In genomic region chr11:2567026-2567671, GRCh38 we compare ENCODE assay signal across 1 cellular context.
TF ChIP-seq lines count a peak whose summit lies in the region.

No MANE protein-coding gene starts in this region.

TF ChIP-seq in HepG2, 621 proteins besides CTCF, POLR2A, EP300 and RAD21 (continued from another document and continues in another):
- TF ChIP-seq, protein P1, sequence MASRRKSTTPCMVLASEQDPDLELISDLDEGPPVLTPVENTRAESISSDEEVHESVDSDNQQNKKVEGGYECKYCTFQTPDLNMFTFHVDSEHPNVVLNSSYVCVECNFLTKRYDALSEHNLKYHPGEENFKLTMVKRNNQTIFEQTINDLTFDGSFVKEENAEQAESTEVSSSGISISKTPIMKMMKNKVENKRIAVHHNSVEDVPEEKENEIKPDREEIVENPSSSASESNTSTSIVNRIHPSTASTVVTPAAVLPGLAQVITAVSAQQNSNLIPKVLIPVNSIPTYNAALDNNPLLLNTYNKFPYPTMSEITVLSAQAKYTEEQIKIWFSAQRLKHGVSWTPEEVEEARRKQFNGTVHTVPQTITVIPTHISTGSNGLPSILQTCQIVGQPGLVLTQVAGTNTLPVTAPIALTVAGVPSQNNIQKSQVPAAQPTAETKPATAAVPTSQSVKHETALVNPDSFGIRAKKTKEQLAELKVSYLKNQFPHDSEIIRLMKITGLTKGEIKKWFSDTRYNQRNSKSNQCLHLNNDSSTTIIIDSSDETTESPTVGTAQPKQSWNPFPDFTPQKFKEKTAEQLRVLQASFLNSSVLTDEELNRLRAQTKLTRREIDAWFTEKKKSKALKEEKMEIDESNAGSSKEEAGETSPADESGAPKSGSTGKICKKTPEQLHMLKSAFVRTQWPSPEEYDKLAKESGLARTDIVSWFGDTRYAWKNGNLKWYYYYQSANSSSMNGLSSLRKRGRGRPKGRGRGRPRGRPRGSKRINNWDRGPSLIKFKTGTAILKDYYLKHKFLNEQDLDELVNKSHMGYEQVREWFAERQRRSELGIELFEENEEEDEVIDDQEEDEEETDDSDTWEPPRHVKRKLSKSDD (CRISPR knock-in tag; IDR thresholded peaks at IDR 0.05; ENCODE audit: low read depth): no peak
- TF ChIP-seq ZNF546 (CRISPR knock-in tag; conservative IDR thresholded peaks at IDR 0.05): no peak
- TF ChIP-seq HMG20A (CRISPR knock-in tag; IDR thresholded peaks at IDR 0.05; ENCODE audit: borderline replicate concordance): no peak
- no peak for TF ChIP-seq ZNF614 (CRISPR knock-in tag; IDR thresholded peaks at IDR 0.05; ENCODE audit: borderline replicate concordance)
- TF ChIP-seq AGO1 (IDR thresholded peaks at IDR 0.05; ENCODE audit: low read depth, low read length, poor library complexity, severe bottlenecking): no peak
- no peak for TF ChIP-seq ZMYM4 (CRISPR knock-in tag; IDR thresholded peaks at IDR 0.05)
- TF ChIP-seq ZNF33A (CRISPR knock-in tag; IDR thresholded peaks at IDR 0.05; ENCODE audit: borderline replicate concordance): no peak
- 0 out of 2 replicates have a peak, but pooled peaks have one; percentile 21 for TF ChIP-seq REPIN1 (CRISPR knock-in tag; IDR thresholded peaks at IDR 0.05; ENCODE audit: borderline replicate concordance, low read depth)
- no peak for TF ChIP-seq PRMT3 (CRISPR knock-in tag; IDR thresholded peaks at IDR 0.05; ENCODE audit: borderline replicate concordance, low read depth)
- peak; percentile 70; the same call in 1 of the 2 replicates for TF ChIP-seq ZNF292 (CRISPR knock-in tag; IDR thresholded peaks at IDR 0.05; ENCODE audit: borderline replicate concordance, low read depth)
- TF ChIP-seq ZNF205 (CRISPR knock-in tag; IDR thresholded peaks at IDR 0.05): no peak
- TF ChIP-seq ZNF383 (CRISPR knock-in tag; IDR thresholded peaks at IDR 0.05; ENCODE audit: borderline replicate concordance): no peak
- no peak for TF ChIP-seq ZNF333 (CRISPR knock-in tag; IDR thresholded peaks at IDR 0.05; ENCODE audit: borderline replicate concordance)
- TF ChIP-seq ADNP (CRISPR knock-in tag; IDR thresholded peaks at IDR 0.05): 0 out of 2 replicates have a peak, but pooled peaks have one; percentile 44
- TF ChIP-seq ZNF557 (CRISPR knock-in tag; IDR thresholded peaks at IDR 0.05): no peak
- TF ChIP-seq, protein P2, sequence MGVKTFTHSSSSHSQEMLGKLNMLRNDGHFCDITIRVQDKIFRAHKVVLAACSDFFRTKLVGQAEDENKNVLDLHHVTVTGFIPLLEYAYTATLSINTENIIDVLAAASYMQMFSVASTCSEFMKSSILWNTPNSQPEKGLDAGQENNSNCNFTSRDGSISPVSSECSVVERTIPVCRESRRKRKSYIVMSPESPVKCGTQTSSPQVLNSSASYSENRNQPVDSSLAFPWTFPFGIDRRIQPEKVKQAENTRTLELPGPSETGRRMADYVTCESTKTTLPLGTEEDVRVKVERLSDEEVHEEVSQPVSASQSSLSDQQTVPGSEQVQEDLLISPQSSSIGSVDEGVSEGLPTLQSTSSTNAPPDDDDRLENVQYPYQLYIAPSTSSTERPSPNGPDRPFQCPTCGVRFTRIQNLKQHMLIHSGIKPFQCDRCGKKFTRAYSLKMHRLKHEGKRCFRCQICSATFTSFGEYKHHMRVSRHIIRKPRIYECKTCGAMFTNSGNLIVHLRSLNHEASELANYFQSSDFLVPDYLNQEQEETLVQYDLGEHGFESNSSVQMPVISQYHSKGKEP (CRISPR knock-in tag; IDR thresholded peaks at IDR 0.05): no peak
- TF ChIP-seq, protein P3, sequence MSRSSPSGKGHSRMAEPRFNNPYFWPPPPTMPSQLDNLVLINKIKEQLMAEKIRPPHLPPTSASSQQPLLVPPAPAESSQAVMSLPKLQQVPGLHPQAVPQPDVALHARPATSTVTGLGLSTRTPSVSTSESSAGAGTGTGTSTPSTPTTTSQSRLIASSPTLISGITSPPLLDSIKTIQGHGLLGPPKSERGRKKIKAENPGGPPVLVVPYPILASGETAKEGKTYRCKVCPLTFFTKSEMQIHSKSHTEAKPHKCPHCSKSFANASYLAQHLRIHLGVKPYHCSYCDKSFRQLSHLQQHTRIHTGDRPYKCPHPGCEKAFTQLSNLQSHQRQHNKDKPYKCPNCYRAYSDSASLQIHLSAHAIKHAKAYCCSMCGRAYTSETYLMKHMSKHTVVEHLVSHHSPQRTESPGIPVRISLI (CRISPR knock-in tag; IDR thresholded peaks at IDR 0.05; ENCODE audit: borderline replicate concordance): no peak
- no peak for TF ChIP-seq CHD2 (IDR thresholded peaks at IDR 0.05; ENCODE audit: low read depth, low read length)
- no peak for TF ChIP-seq NPAS2 (CRISPR knock-in tag; IDR thresholded peaks at IDR 0.05; ENCODE audit: borderline replicate concordance)
- no peak for TF ChIP-seq ZNF75D (CRISPR knock-in tag; IDR thresholded peaks at IDR 0.05; ENCODE audit: borderline replicate concordance)
- TF ChIP-seq ZNF670 (CRISPR knock-in tag; IDR thresholded peaks at IDR 0.05; ENCODE audit: borderline replicate concordance): no peak
- no peak for TF ChIP-seq CBX1 (IDR thresholded peaks at IDR 0.05; ENCODE audit: low read depth)
- TF ChIP-seq, protein P4, sequence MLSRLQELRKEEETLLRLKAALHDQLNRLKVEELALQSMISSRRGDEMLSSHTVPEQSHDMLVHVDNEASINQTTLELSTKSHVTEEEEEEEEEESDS (CRISPR knock-in tag; IDR thresholded peaks at IDR 0.05; ENCODE audit: borderline replicate concordance): no peak
- TF ChIP-seq NRL (CRISPR knock-in tag; IDR thresholded peaks at IDR 0.05; ENCODE audit: borderline replicate concordance): no peak
- TF ChIP-seq ZNF563 (CRISPR knock-in tag; IDR thresholded peaks at IDR 0.05): no peak; the same call in 1 of the 2 replicates
- no peak for TF ChIP-seq ZNF281 (CRISPR knock-in tag; IDR thresholded peaks at IDR 0.05; ENCODE audit: borderline replicate concordance)
- no peak for TF ChIP-seq SMC3 (IDR thresholded peaks at IDR 0.05; ENCODE audit: low read length)
- no peak for TF ChIP-seq NCOR1 (IDR thresholded peaks at IDR 0.05; ENCODE audit: borderline replicate concordance, low read length)
- TF ChIP-seq, protein P5, sequence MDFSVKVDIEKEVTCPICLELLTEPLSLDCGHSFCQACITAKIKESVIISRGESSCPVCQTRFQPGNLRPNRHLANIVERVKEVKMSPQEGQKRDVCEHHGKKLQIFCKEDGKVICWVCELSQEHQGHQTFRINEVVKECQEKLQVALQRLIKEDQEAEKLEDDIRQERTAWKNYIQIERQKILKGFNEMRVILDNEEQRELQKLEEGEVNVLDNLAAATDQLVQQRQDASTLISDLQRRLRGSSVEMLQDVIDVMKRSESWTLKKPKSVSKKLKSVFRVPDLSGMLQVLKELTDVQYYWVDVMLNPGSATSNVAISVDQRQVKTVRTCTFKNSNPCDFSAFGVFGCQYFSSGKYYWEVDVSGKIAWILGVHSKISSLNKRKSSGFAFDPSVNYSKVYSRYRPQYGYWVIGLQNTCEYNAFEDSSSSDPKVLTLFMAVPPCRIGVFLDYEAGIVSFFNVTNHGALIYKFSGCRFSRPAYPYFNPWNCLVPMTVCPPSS (IDR thresholded peaks at IDR 0.05): no peak
- no peak for TF ChIP-seq SSRP1 (CRISPR knock-in tag; IDR thresholded peaks at IDR 0.05)
- no peak for TF ChIP-seq RXRB (CRISPR knock-in tag; IDR thresholded peaks at IDR 0.05; ENCODE audit: borderline replicate concordance)
- TF ChIP-seq MEIS2 (CRISPR knock-in tag; IDR thresholded peaks at IDR 0.05): no peak; the same call in 1 of the 2 replicates
- no peak for TF ChIP-seq ZSCAN22 (CRISPR knock-in tag; IDR thresholded peaks at IDR 0.05)
- no peak; the same call in 1 of the 2 replicates for TF ChIP-seq ZFP41 (CRISPR knock-in tag; IDR thresholded peaks at IDR 0.05; ENCODE audit: borderline replicate concordance)
- TF ChIP-seq ZBTB1 (CRISPR knock-in tag; IDR thresholded peaks at IDR 0.05; ENCODE audit: borderline replicate concordance): no peak
- no peak for TF ChIP-seq ZNF773 (CRISPR knock-in tag; IDR thresholded peaks at IDR 0.05; ENCODE audit: borderline replicate concordance)
- TF ChIP-seq MYNN (CRISPR knock-in tag; IDR thresholded peaks at IDR 0.05; ENCODE audit: low read depth): no peak
- no peak for TF ChIP-seq ATF7 (IDR thresholded peaks at IDR 0.05)
- no peak for TF ChIP-seq ATF7 (CRISPR knock-in tag; IDR thresholded peaks at IDR 0.05)
- TF ChIP-seq, protein P6, sequence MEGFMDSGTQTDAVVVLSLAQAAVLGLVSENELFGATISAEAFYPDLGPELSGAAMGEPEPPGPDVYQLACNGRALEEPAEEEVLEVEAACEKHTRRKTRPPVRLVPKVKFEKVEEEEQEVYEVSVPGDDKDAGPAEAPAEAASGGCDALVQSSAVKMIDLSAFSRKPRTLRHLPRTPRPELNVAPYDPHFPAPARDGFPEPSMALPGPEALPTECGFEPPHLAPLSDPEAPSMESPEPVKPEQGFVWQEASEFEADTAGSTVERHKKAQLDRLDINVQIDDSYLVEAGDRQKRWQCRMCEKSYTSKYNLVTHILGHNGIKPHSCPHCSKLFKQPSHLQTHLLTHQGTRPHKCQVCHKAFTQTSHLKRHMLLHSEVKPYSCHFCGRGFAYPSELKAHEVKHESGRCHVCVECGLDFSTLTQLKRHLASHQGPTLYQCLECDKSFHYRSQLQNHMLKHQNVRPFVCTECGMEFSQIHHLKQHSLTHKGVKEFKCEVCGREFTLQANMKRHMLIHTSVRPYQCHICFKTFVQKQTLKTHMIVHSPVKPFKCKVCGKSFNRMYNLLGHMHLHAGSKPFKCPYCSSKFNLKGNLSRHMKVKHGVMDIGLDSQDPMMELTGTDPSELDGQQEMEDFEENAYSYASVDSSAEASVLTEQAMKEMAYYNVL (CRISPR knock-in tag; IDR thresholded peaks at IDR 0.05; ENCODE audit: borderline replicate concordance): no peak
- TF ChIP-seq HDAC6 (IDR thresholded peaks at IDR 0.05; ENCODE audit: low read depth, low read length): no peak
- TF ChIP-seq MTA1 (CRISPR knock-in tag; IDR thresholded peaks at IDR 0.05; ENCODE audit: borderline replicate concordance): peak; percentile 31; the same call in 1 of the 2 replicates
- TF ChIP-seq ZNF879 (CRISPR knock-in tag; IDR thresholded peaks at IDR 0.05): no peak
- TF ChIP-seq SIX1 (CRISPR knock-in tag; IDR thresholded peaks at IDR 0.05; ENCODE audit: borderline replicate concordance): no peak
- TF ChIP-seq ETV6 (CRISPR knock-in tag; conservative IDR thresholded peaks at IDR 0.05): no peak
- no peak for TF ChIP-seq HOXD1 (CRISPR knock-in tag; IDR thresholded peaks at IDR 0.05)
- no peak for TF ChIP-seq ARNT (IDR thresholded peaks at IDR 0.05)
- TF ChIP-seq EEA1 (CRISPR knock-in tag; IDR thresholded peaks at IDR 0.05; ENCODE audit: borderline replicate concordance): no peak
- TF ChIP-seq ZNF619 (CRISPR knock-in tag; IDR thresholded peaks at IDR 0.05): no peak
- no peak for TF ChIP-seq ATM (IDR thresholded peaks at IDR 0.05; ENCODE audit: borderline replicate concordance)
- TF ChIP-seq ZSCAN29 (CRISPR knock-in tag; conservative IDR thresholded peaks at IDR 0.05): no peak
- TF ChIP-seq, protein P7, sequence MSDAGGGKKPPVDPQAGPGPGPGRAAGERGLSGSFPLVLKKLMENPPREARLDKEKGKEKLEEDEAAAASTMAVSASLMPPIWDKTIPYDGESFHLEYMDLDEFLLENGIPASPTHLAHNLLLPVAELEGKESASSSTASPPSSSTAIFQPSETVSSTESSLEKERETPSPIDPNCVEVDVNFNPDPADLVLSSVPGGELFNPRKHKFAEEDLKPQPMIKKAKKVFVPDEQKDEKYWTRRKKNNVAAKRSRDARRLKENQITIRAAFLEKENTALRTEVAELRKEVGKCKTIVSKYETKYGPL (CRISPR knock-in tag; IDR thresholded peaks at IDR 0.05): no peak
- TF ChIP-seq, protein P8, sequence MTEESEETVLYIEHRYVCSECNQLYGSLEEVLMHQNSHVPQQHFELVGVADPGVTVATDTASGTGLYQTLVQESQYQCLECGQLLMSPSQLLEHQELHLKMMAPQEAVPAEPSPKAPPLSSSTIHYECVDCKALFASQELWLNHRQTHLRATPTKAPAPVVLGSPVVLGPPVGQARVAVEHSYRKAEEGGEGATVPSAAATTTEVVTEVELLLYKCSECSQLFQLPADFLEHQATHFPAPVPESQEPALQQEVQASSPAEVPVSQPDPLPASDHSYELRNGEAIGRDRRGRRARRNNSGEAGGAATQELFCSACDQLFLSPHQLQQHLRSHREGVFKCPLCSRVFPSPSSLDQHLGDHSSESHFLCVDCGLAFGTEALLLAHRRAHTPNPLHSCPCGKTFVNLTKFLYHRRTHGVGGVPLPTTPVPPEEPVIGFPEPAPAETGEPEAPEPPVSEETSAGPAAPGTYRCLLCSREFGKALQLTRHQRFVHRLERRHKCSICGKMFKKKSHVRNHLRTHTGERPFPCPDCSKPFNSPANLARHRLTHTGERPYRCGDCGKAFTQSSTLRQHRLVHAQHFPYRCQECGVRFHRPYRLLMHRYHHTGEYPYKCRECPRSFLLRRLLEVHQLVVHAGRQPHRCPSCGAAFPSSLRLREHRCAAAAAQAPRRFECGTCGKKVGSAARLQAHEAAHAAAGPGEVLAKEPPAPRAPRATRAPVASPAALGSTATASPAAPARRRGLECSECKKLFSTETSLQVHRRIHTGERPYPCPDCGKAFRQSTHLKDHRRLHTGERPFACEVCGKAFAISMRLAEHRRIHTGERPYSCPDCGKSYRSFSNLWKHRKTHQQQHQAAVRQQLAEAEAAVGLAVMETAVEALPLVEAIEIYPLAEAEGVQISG (CRISPR knock-in tag; IDR thresholded peaks at IDR 0.05): peak; percentile 49; the same call in 1 of the 2 replicates
- no peak for TF ChIP-seq ZNF350 (CRISPR knock-in tag; IDR thresholded peaks at IDR 0.05; ENCODE audit: borderline replicate concordance, low read depth)
- TF ChIP-seq, protein P9, sequence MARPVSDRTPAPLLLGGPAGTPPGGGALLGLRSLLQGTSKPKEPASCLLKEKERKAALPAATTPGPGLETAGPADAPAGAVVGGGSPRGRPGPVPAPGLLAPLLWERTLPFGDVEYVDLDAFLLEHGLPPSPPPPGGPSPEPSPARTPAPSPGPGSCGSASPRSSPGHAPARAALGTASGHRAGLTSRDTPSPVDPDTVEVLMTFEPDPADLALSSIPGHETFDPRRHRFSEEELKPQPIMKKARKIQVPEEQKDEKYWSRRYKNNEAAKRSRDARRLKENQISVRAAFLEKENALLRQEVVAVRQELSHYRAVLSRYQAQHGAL (CRISPR knock-in tag; IDR thresholded peaks at IDR 0.05; ENCODE audit: not compliant biosample characterization): no peak
